Comparison of ENCODE assay signal across 14 cellular contexts in the genomic region with DNA sequence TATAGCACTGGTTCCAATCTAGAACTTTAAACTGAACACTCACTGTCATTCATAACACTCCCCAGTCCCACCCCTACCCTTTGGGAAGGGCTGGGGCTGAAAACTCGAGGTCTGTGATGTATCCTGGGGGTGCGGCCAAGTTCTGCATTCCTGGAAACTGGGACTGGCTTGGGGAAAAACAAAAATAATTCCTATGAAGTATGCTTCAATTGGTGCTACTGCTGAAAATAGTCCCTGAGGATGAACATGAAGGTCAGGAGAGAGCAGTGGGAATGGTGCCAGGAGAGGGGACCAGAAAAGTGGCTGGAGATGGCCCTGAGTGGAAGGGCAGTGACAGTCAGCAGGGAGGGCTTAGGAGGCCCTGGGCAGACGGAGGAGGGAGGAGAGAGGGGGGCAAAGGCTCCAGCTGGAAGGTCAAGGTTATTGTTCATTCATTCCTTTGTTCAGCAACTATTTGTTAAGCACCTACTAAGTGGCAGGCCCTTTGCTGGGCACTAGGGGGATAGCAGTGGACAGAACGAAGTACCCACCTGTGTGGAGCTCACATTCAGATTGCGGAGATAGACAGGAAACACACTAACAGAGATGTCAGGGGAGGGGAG. TPM values are rescaled to one million over a fixed set of nuclear protein-coding genes. Genes with fewer than 3 reads are reported as not detected.
A peak's percentile ranks its signal among the peaks of the same experiment; 100 is the strongest.
DNase-seq lines count a peak whose midpoint lies in the region; ATAC-seq and TF ChIP-seq lines count a peak whose summit lies in the region.
"Had no signal": no experiment of that assay in that cellular context is flagged by ENCODE, and none has a peak within 500 bp of the region (broad histone marks: within the 10 kb centered on the region; RNA-seq: fewer than 3 reads in every experiment).

No MANE protein-coding gene starts in this region.

- H3K27ac Mint-ChIP-seq in brain = peak overlapping the region in 4 of 5 experiments; percentile 39 to 76 (median 46)
- H3K27ac Mint-ChIP-seq in osteocyte (ENCODE audit: unreplicated experiment) = peak overlapping the region; percentile 25
- H3K27ac Mint-ChIP-seq: IgD-negative memory B cell had no signal

- peaks cover 8% of the 10 kb centered on the region for H3K27me3 Mint-ChIP-seq in brain
- H3K27me3 Mint-ChIP-seq in osteocyte (ENCODE audit: unreplicated experiment) = peaks cover 3% of the 10 kb centered on the region

- DNase-seq in AG20443 (ENCODE audit: low spot score) (peak; percentile 7), left ventricle myocardium superior (no peak), osteocyte (ENCODE audit: extremely low spot score, unreplicated experiment) (peak; percentile 63), NOMO-1 treated with DMSO at 0.1 percent for 48 hours (lab: John Stamatoyannopoulos, UW; ENCODE audit: unreplicated experiment) (no peak), NCI-H1092 (lab: John Stamatoyannopoulos, UW) (no peak)
- DNase-seq in stimulated activated naive CD4-positive, alpha-beta T cell (lab: John Stamatoyannopoulos, UW) = no peak
- DNase-seq: MV-4-11; NCI-H2081 treated with DMSO at 0.1 percent for 48 hours; NCI-H2227 treated with DMSO at 0.1 percent for 48 hours; NK-92 treated with Interleukin-12 subunit alpha and Interleukin-12 subunit beta, amount 100 ng/mL, for 24 hours had no signal

- H3K9me3 Mint-ChIP-seq in brain = peaks cover 0 to 5% (median 3%) of the 10 kb centered on the region in 5 experiments
- H3K9me3 Mint-ChIP-seq in osteocyte (ENCODE audit: unreplicated experiment) = peaks cover 4% of the 10 kb centered on the region

- peak overlapping the region in 1 of 5 experiments; percentile 13 for H3K4me3 Mint-ChIP-seq in brain
- no peak overlapping the region for H3K4me3 Mint-ChIP-seq in osteocyte (ENCODE audit: unreplicated experiment)
- H3K4me3 Mint-ChIP-seq: IgD-negative memory B cell had no signal

- intact Hi-C loops in left ventricle myocardium superior (cut with micrococcal nuclease) = no loop called here

- no peak for TF ChIP-seq CTCF in brain (conservative IDR thresholded peaks at IDR 0.05)
- TF ChIP-seq CTCF in osteocyte (IDR thresholded peaks at IDR 0.05) = no peak

- peak; percentile 27 for ATAC-seq in left ventricle myocardium superior
- ATAC-seq: A549 had no signal

- H3K4me1 Mint-ChIP-seq in brain = peaks cover 69% of the 10 kb centered on the region
- H3K4me1 Mint-ChIP-seq in osteocyte (ENCODE audit: unreplicated experiment) = peaks cover 46% of the 10 kb centered on the region
- H3K4me1 Mint-ChIP-seq: IgD-negative memory B cell had no signal

- no peaks in the 10 kb centered on the region for H3K36me3 Mint-ChIP-seq in brain
- H3K36me3 Mint-ChIP-seq in osteocyte (ENCODE audit: unreplicated experiment) = no peaks in the 10 kb centered on the region

RNA-seq across cellular contexts. Expression of a gene that starts 4.7 kb away (rescaled TPM):
- 13.7 TPM for polyA plus RNA-seq in brain (ENCODE audit: insufficient read depth, low read depth, low replicate concordance)
- total RNA-seq in left ventricle myocardium superior = 11.1 TPM
- 108 and 110 TPM in 2 replicates for total RNA-seq in osteocyte
- total RNA-seq: HT-29 had no signal
- polyA plus RNA-seq: IgD-negative memory B cell had no signal

RNA-seq across cellular contexts. Expression of a gene that starts 33.8 kb away (rescaled TPM):
- 1.1 TPM for polyA plus RNA-seq in brain (ENCODE audit: insufficient read depth, low read depth, low replicate concordance)
- total RNA-seq in left ventricle myocardium superior (not detected), osteocyte (23.2 and 25.8 TPM in 2 replicates)
- polyA plus RNA-seq: IgD-negative memory B cell had no signal

RNA-seq across cellular contexts. Expression of a gene that starts 38.4 kb away (rescaled TPM):
- 30.2 TPM for polyA plus RNA-seq in brain (ENCODE audit: insufficient read depth, low read depth, low replicate concordance)
- total RNA-seq in left ventricle myocardium superior (2.2 TPM), osteocyte (6.1 TPM in 2 replicates)
- total RNA-seq: HT-29 had no signal
- polyA plus RNA-seq: IgD-negative memory B cell had no signal

Comparison
In these comparisons a context has a peak if more than half of its experiments do, and no peak if none do; other contexts are left out.
1. DNase-seq: peak in AG20443 (single experiment) and osteocyte (single experiment); none in left ventricle myocardium superior (single experiment), NOMO-1 treated with DMSO at 0.1 percent for 48 hours (single experiment), NCI-H1092 (single experiment) and stimulated activated naive CD4-positive, alpha-beta T cell (0 of 6).
2. RNA of a gene that starts 33.8 kb away (total RNA-seq): 23.2 to 25.8 TPM in osteocyte; not detected in left ventricle myocardium superior (single experiment); every median in the first group is over 10 times any median in the second.